In the genomic region with DNA sequence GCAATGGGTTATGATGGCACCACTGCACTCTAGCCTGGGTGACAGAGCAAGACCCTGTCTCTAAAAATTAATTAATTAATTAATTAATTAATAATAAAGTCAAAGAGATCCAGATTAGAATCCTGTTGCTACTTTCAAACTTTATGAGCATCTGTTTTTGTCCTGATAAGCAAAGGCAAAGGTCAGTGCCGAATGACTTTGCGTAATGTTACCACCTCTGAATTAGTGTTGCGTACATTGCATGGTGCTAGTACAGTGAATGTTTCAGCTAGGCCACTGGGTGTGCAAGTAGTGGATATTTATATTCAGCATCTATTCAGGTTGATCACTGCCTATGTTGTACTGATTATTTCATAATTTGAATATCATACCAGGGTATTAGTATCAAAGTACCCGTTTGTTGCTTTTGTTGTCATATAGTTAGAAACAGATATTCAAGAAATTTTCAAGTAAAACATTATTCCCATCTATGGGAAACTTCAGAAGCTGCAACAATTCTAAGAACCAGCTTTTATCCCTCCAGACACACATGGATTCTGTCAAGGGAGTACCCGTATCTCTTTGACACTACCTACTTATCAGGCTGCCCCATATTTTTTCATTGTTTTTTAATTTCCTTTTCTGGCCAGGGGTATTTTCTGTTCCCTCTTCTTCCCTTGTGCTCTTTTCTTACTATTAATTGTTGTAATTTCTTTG, we compare ENCODE assay signal across 1 cellular context.
A peak's percentile ranks its signal among the peaks of the same experiment; 100 is the strongest.
TF ChIP-seq lines count a peak whose summit lies in the region.

No MANE protein-coding gene starts in this region.

TF ChIP-seq in K562, 482 proteins besides CTCF, POLR2A, EP300 and RAD21 (continued from another document):
- TF ChIP-seq NFIC (IDR thresholded peaks at IDR 0.05) (peak; percentile 32; the same call in 1 of the 2 replicates), ZNF57 (CRISPR knock-in tag; IDR thresholded peaks at IDR 0.05) (no peak), BDP1 (IDR thresholded peaks at IDR 0.05; ENCODE audit: insufficient read depth, insufficient read length) (no peak), ZNF311 (CRISPR knock-in tag; IDR thresholded peaks at IDR 0.05) (no peak), ETV1 (tag; conservative IDR thresholded peaks at IDR 0.05; ENCODE audit: low read depth) (no peak), TAL1 (IDR thresholded peaks at IDR 0.05) (peak; percentile 84), NCOR1 (IDR thresholded peaks at IDR 0.05) (peak; percentile 81), MAFG (tag; conservative IDR thresholded peaks at IDR 0.05) (peak; percentile 58), MAFF (IDR thresholded peaks at IDR 0.05; ENCODE audit: low read length) (peak; percentile 48; the same call in 1 of the 2 replicates), MEIS2 (IDR thresholded peaks at IDR 0.05; ENCODE audit: partially characterized antibody) (peak; percentile 43), SPI1 (IDR thresholded peaks at IDR 0.05; ENCODE audit: borderline replicate concordance, low read depth, low read length) (no peak), ZNF589 (CRISPR knock-in tag; IDR thresholded peaks at IDR 0.05; ENCODE audit: low read depth) (no peak), MTA2 (IDR thresholded peaks at IDR 0.05; ENCODE audit: low read depth) (peak; percentile 70), CBFA2T2 (conservative IDR thresholded peaks at IDR 0.05) (peak; percentile 70), DPF2 (IDR thresholded peaks at IDR 0.05) (peak; percentile 57; the same call in 1 of the 2 replicates), DNMT1 (IDR thresholded peaks at IDR 0.05) (no peak)
- TF ChIP-seq, protein P1, sequence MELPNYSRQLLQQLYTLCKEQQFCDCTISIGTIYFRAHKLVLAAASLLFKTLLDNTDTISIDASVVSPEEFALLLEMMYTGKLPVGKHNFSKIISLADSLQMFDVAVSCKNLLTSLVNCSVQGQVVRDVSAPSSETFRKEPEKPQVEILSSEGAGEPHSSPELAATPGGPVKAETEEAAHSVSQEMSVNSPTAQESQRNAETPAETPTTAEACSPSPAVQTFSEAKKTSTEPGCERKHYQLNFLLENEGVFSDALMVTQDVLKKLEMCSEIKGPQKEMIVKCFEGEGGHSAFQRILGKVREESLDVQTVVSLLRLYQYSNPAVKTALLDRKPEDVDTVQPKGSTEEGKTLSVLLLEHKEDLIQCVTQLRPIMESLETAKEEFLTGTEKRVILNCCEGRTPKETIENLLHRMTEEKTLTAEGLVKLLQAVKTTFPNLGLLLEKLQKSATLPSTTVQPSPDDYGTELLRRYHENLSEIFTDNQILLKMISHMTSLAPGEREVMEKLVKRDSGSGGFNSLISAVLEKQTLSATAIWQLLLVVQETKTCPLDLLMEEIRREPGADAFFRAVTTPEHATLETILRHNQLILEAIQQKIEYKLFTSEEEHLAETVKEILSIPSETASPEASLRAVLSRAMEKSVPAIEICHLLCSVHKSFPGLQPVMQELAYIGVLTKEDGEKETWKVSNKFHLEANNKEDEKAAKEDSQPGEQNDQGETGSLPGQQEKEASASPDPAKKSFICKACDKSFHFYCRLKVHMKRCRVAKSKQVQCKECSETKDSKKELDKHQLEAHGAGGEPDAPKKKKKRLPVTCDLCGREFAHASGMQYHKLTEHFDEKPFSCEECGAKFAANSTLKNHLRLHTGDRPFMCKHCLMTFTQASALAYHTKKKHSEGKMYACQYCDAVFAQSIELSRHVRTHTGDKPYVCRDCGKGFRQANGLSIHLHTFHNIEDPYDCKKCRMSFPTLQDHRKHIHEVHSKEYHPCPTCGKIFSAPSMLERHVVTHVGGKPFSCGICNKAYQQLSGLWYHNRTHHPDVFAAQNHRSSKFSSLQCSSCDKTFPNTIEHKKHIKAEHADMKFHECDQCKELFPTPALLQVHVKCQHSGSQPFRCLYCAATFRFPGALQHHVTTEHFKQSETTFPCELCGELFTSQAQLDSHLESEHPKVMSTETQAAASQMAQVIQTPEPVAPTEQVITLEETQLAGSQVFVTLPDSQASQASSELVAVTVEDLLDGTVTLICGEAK (IDR thresholded peaks at IDR 0.05) = peak; percentile 82
- TF ChIP-seq, protein P1 (CRISPR knock-in tag; IDR thresholded peaks at IDR 0.05) = no peak
- TF ChIP-seq, protein P2, sequence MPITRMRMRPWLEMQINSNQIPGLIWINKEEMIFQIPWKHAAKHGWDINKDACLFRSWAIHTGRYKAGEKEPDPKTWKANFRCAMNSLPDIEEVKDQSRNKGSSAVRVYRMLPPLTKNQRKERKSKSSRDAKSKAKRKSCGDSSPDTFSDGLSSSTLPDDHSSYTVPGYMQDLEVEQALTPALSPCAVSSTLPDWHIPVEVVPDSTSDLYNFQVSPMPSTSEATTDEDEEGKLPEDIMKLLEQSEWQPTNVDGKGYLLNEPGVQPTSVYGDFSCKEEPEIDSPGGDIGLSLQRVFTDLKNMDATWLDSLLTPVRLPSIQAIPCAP (CRISPR knock-in tag; IDR thresholded peaks at IDR 0.05; ENCODE audit: borderline replicate concordance) = no peak
